ENCODE assay signal across 12 cellular contexts in genomic region chr16:50311891-50312501, GRCh38. TPM values are rescaled to one million over a fixed set of nuclear protein-coding genes. Genes with fewer than 3 reads are reported as not detected.
DNase-seq lines count a peak whose midpoint lies in the region; ATAC-seq lines count a peak whose summit lies in the region.
"Had no signal": no experiment of that assay in that cellular context is flagged by ENCODE, and none has a peak within 500 bp of the region (broad histone marks: within the 10 kb centered on the region; RNA-seq: fewer than 3 reads in every experiment).

No MANE protein-coding gene starts in this region.

- intact Hi-C loops in activated T-helper 2 cell treated with anti-CD3 and anti-CD28 coated beads, Interferon-gamma antibody, Interleukin-2, Interleukin-4, amounts not matched to agents 10 μg/mL and 5 μg/mL and 100 μg/mL, durations not matched to agents 14 hours and 24 hours and 36 hours (cut with micrococcal nuclease), result loop anchor here (5.0 kb wide), 1 partner anchor 45 kb away; the partner anchor contains the start of gene ADCY7

- peaks cover 64% of the 10 kb centered on the region for H3K36me3 Mint-ChIP-seq in activated T-helper 2 cell treated with anti-CD3 and anti-CD28 coated beads, Interferon-gamma antibody, Interleukin-2, Interleukin-4, amounts not matched to agents 10 μg/mL and 5 μg/mL and 100 μg/mL, durations not matched to agents 14 hours and 24 hours and 36 hours (ENCODE audit: low read depth)
- H3K36me3 Mint-ChIP-seq in naive thymus-derived CD8-positive, alpha-beta T cell, result peaks cover 0 to 75% (median 7%) of the 10 kb centered on the region in 3 donors

- ATAC-seq in naive thymus-derived CD8-positive, alpha-beta T cell, result no peak
- ATAC-seq in GM18870 (IDR thresholded peaks at IDR 0.05; ENCODE audit: unreplicated experiment), result no peak
- ATAC-seq: mucosa of descending colon had no signal

- no peak overlapping the region for H3K9ac ChIP-seq in BLaER1 treated with 17β-estradiol and CSF1 and Interleukin-3, amounts not matched to agents 10 nM and 100 nM

- DNase-seq in D341Med (ENCODE audit: low spot score), result peak; percentile 22
- no peak for DNase-seq in activated T-helper 2 cell treated with anti-CD3 and anti-CD28 coated beads, Interferon-gamma antibody, Interleukin-2, Interleukin-4, amounts not matched to agents 10 μg/mL and 5 μg/mL and 100 μg/mL, durations not matched to agents 14 hours and 24 hours and 36 hours (ENCODE audit: low spot score)
- DNase-seq in naive thymus-derived CD8-positive, alpha-beta T cell, result peak in 2 of 10 donors; percentile 11 to 53
- no peak for DNase-seq in NCI-H345 (lab: John Stamatoyannopoulos, UW)
- no peak for DNase-seq in NCI-H526 (lab: John Stamatoyannopoulos, UW)
- DNase-seq: caudate nucleus; NCI-H1048; NCI-H526 treated with DMSO at 0.1 percent for 48 hours; stimulated activated CD4-positive, alpha-beta T cell treated with anti-CD3 and anti-CD28 coated beads, Interleukin-4, amount 100 ng/mL, for 4 hours had no signal

- H3K27me3 ChIP-seq in BLaER1 treated with 17β-estradiol and CSF1 and Interleukin-3, amounts not matched to agents 10 nM and 100 nM, result no peaks in the 10 kb centered on the region

- peak overlapping the region; percentile 49 for H3K27ac Mint-ChIP-seq in activated T-helper 2 cell treated with anti-CD3 and anti-CD28 coated beads, Interferon-gamma antibody, Interleukin-2, Interleukin-4, amounts not matched to agents 10 μg/mL and 5 μg/mL and 100 μg/mL, durations not matched to agents 14 hours and 24 hours and 36 hours
- H3K27ac Mint-ChIP-seq in naive thymus-derived CD8-positive, alpha-beta T cell, result peak overlapping the region in 9 of 10 donors; percentile 9 to 94 (median 75)

- H3K4me1 Mint-ChIP-seq in activated T-helper 2 cell treated with anti-CD3 and anti-CD28 coated beads, Interferon-gamma antibody, Interleukin-2, Interleukin-4, amounts not matched to agents 10 μg/mL and 5 μg/mL and 100 μg/mL, durations not matched to agents 14 hours and 24 hours and 36 hours (ENCODE audit: low read depth), result peaks cover 13% of the 10 kb centered on the region
- peaks cover 16 to 27% (median 25%) of the 10 kb centered on the region in 4 donors for H3K4me1 Mint-ChIP-seq in naive thymus-derived CD8-positive, alpha-beta T cell

- H3K9me3 Mint-ChIP-seq in activated T-helper 2 cell treated with anti-CD3 and anti-CD28 coated beads, Interferon-gamma antibody, Interleukin-2, Interleukin-4, amounts not matched to agents 10 μg/mL and 5 μg/mL and 100 μg/mL, durations not matched to agents 14 hours and 24 hours and 36 hours, result no peaks in the 10 kb centered on the region
- H3K9me3 Mint-ChIP-seq in naive thymus-derived CD8-positive, alpha-beta T cell, result no peaks in the 10 kb centered on the region

- no peaks in the 10 kb centered on the region for H3K27me3 Mint-ChIP-seq in activated T-helper 2 cell treated with anti-CD3 and anti-CD28 coated beads, Interferon-gamma antibody, Interleukin-2, Interleukin-4, amounts not matched to agents 10 μg/mL and 5 μg/mL and 100 μg/mL, durations not matched to agents 14 hours and 24 hours and 36 hours (ENCODE audit: low read depth)
- H3K27me3 Mint-ChIP-seq in naive thymus-derived CD8-positive, alpha-beta T cell, result no peaks in the 10 kb centered on the region

- POLR2A ChIA-PET in naive thymus-derived CD8-positive, alpha-beta T cell (lab: Charles Lee), result interaction anchor here (2.3 kb wide), 1 partner anchor 37 kb away, joined by 9 read pairs; no protein-coding TSS in a partner anchor

- H3K27ac ChIP-seq in BLaER1 treated with 17β-estradiol and CSF1 and Interleukin-3, amounts not matched to agents 10 nM and 100 nM, result peak overlapping the region in 7 of 11 experiments; percentile 60 to 85 (median 79); a peak in 10 of 22 replicates

- no peaks in the 10 kb centered on the region for H3K9me3 ChIP-seq in BLaER1 treated with 17β-estradiol and CSF1 and Interleukin-3, amounts not matched to agents 10 nM and 100 nM (replicated peaks in 1 of 11)
- H3K9me3 ChIP-seq: mucosa of descending colon had no signal

- H3K4me3 ChIP-seq in BLaER1 treated with 17β-estradiol and CSF1 and Interleukin-3, amounts not matched to agents 10 nM and 100 nM, result no peak overlapping the region
- H3K4me3 ChIP-seq: mucosa of descending colon had no signal

- 0 out of 22 replicates have a peak overlapping the region, but pooled peaks of 1 of the 11 experiments have one; percentile 95 for H3K4me2 ChIP-seq in BLaER1 treated with 17β-estradiol and CSF1 and Interleukin-3, amounts not matched to agents 10 nM and 100 nM

- H3K4me1 ChIP-seq in BLaER1 treated with 17β-estradiol and CSF1 and Interleukin-3, amounts not matched to agents 10 nM and 100 nM, result peaks cover 38 to 83% (median 71%) of the 10 kb centered on the region in 10 experiments

- peaks cover 12 to 85% (median 27%) of the 10 kb centered on the region in 11 experiments; a peak in 17 of 22 replicates for H4K20me1 ChIP-seq in BLaER1 treated with 17β-estradiol and CSF1 and Interleukin-3, amounts not matched to agents 10 nM and 100 nM

- H3K36me3 ChIP-seq in BLaER1 treated with 17β-estradiol and CSF1 and Interleukin-3, amounts not matched to agents 10 nM and 100 nM, result peaks cover 27 to 96% (median 47%) of the 10 kb centered on the region in 11 experiments

- no peak overlapping the region for H3K4me3 Mint-ChIP-seq in activated T-helper 2 cell treated with anti-CD3 and anti-CD28 coated beads, Interferon-gamma antibody, Interleukin-2, Interleukin-4, amounts not matched to agents 10 μg/mL and 5 μg/mL and 100 μg/mL, durations not matched to agents 14 hours and 24 hours and 36 hours (ENCODE audit: low read depth)
- no peak overlapping the region for H3K4me3 Mint-ChIP-seq in naive thymus-derived CD8-positive, alpha-beta T cell

RNA-seq across cellular contexts. Expression of gene ADCY7, which starts 45.6 kb away (rescaled TPM):
- total RNA-seq in activated T-helper 2 cell treated with anti-CD3 and anti-CD28 coated beads, Interferon-gamma antibody, Interleukin-2, Interleukin-4, amounts not matched to agents 10 μg/mL and 5 μg/mL and 100 μg/mL, durations not matched to agents 14 hours and 24 hours and 36 hours, result 78.7 and 89.5 TPM in 2 replicates
- 100 to 1,000 TPM; 133 to 135 TPM for total RNA-seq in naive thymus-derived CD8-positive, alpha-beta T cell
- 10 to 100 TPM; 60.1 to 72.8 (median 64.6) TPM for polyA plus RNA-seq in naive thymus-derived CD8-positive, alpha-beta T cell

RNA-seq across cellular contexts. Expression of gene BRD7, which starts 56.8 kb away (rescaled TPM):
- 76.0 and 79.5 TPM in 2 replicates for total RNA-seq in activated T-helper 2 cell treated with anti-CD3 and anti-CD28 coated beads, Interferon-gamma antibody, Interleukin-2, Interleukin-4, amounts not matched to agents 10 μg/mL and 5 μg/mL and 100 μg/mL, durations not matched to agents 14 hours and 24 hours and 36 hours
- 10 to 100 TPM; 69.1 to 82.8 TPM for total RNA-seq in naive thymus-derived CD8-positive, alpha-beta T cell
- 10 to 100 TPM; 42.5 to 62.6 (median 49.1) TPM for polyA plus RNA-seq in naive thymus-derived CD8-positive, alpha-beta T cell
